ENCODE assay signal across 1 cellular context in the genomic region with DNA sequence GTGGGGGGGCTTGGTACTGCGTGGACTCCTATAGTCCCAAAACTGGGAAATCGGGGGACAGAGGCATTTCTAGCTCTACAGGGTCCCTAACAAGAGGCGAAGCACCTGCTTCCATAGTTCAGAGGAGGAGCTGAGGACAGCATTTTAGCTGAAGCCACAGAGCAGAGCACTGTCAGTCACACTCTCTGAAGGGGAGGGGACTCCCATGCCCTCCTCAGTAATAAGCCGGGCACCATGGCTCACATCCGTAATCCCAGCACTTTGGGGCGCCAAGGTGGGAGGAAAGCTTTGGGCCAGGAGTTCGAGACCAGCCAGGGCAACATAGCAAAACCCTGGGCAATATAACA.
TF ChIP-seq lines count a peak whose summit lies in the region.

No MANE protein-coding gene starts in this region.

TF ChIP-seq in WTC11, 78 proteins besides CTCF, POLR2A, EP300 and RAD21 (continued from another document):
- TF ChIP-seq, protein P1, sequence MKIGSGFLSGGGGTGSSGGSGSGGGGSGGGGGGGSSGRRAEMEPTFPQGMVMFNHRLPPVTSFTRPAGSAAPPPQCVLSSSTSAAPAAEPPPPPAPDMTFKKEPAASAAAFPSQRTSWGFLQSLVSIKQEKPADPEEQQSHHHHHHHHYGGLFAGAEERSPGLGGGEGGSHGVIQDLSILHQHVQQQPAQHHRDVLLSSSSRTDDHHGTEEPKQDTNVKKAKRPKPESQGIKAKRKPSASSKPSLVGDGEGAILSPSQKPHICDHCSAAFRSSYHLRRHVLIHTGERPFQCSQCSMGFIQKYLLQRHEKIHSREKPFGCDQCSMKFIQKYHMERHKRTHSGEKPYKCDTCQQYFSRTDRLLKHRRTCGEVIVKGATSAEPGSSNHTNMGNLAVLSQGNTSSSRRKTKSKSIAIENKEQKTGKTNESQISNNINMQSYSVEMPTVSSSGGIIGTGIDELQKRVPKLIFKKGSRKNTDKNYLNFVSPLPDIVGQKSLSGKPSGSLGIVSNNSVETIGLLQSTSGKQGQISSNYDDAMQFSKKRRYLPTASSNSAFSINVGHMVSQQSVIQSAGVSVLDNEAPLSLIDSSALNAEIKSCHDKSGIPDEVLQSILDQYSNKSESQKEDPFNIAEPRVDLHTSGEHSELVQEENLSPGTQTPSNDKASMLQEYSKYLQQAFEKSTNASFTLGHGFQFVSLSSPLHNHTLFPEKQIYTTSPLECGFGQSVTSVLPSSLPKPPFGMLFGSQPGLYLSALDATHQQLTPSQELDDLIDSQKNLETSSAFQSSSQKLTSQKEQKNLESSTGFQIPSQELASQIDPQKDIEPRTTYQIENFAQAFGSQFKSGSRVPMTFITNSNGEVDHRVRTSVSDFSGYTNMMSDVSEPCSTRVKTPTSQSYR (CRISPR knock-in tag; IDR thresholded peaks at IDR 0.05): no peak
- TF ChIP-seq, protein P2, sequence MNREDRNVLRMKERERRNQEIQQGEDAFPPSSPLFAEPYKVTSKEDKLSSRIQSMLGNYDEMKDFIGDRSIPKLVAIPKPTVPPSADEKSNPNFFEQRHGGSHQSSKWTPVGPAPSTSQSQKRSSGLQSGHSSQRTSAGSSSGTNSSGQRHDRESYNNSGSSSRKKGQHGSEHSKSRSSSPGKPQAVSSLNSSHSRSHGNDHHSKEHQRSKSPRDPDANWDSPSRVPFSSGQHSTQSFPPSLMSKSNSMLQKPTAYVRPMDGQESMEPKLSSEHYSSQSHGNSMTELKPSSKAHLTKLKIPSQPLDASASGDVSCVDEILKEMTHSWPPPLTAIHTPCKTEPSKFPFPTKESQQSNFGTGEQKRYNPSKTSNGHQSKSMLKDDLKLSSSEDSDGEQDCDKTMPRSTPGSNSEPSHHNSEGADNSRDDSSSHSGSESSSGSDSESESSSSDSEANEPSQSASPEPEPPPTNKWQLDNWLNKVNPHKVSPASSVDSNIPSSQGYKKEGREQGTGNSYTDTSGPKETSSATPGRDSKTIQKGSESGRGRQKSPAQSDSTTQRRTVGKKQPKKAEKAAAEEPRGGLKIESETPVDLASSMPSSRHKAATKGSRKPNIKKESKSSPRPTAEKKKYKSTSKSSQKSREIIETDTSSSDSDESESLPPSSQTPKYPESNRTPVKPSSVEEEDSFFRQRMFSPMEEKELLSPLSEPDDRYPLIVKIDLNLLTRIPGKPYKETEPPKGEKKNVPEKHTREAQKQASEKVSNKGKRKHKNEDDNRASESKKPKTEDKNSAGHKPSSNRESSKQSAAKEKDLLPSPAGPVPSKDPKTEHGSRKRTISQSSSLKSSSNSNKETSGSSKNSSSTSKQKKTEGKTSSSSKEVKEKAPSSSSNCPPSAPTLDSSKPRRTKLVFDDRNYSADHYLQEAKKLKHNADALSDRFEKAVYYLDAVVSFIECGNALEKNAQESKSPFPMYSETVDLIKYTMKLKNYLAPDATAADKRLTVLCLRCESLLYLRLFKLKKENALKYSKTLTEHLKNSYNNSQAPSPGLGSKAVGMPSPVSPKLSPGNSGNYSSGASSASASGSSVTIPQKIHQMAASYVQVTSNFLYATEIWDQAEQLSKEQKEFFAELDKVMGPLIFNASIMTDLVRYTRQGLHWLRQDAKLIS (CRISPR knock-in tag; IDR thresholded peaks at IDR 0.05; ENCODE audit: borderline replicate concordance): no peak
- TF ChIP-seq, protein P3, sequence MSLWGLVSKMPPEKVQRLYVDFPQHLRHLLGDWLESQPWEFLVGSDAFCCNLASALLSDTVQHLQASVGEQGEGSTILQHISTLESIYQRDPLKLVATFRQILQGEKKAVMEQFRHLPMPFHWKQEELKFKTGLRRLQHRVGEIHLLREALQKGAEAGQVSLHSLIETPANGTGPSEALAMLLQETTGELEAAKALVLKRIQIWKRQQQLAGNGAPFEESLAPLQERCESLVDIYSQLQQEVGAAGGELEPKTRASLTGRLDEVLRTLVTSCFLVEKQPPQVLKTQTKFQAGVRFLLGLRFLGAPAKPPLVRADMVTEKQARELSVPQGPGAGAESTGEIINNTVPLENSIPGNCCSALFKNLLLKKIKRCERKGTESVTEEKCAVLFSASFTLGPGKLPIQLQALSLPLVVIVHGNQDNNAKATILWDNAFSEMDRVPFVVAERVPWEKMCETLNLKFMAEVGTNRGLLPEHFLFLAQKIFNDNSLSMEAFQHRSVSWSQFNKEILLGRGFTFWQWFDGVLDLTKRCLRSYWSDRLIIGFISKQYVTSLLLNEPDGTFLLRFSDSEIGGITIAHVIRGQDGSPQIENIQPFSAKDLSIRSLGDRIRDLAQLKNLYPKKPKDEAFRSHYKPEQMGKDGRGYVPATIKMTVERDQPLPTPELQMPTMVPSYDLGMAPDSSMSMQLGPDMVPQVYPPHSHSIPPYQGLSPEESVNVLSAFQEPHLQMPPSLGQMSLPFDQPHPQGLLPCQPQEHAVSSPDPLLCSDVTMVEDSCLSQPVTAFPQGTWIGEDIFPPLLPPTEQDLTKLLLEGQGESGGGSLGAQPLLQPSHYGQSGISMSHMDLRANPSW (CRISPR knock-in tag; conservative IDR thresholded peaks at IDR 0.05; ENCODE audit: low read depth): no peak
